Comparison of ENCODE assay signal across 19 cellular contexts in the genomic region with DNA sequence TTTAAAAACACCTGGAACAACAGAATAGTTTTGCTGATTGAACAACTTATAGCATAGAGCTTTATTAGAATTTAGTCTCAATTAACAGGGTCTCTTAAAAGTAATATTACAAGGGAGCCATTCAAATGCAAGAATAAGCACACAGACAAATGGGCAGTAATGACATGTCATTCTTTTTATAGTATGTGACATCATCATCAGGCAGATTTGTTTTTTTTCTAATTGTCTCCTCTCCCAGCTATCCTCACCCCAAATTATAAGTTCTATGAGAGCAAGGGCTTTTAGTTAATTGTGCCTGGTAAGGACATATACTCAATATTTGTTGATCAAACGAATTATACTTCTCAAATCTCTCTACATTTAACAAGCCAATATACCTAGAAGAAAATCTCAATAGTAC.
"Had no signal": no experiment of that assay in that cellular context is flagged by ENCODE, and none has a peak within 500 bp of the region (broad histone marks: within the 10 kb centered on the region; RNA-seq: fewer than 3 reads in every experiment).

No MANE protein-coding gene starts in this region.

- H3K4me3 ChIP-seq: colonic mucosa, esophagus muscularis mucosa, sigmoid colon, spleen, upper lobe of left lung had no signal

- H3K4me1 ChIP-seq: colonic mucosa, esophagus muscularis mucosa, spleen had no signal

- H3K27me3 ChIP-seq: colonic mucosa, esophagus muscularis mucosa, sigmoid colon, spleen, upper lobe of left lung had no signal

- ATAC-seq: activated CD4-positive, alpha-beta T cell treated with anti-CD3 and anti-CD28 coated beads for 36 hours; left cardiac atrium; T-helper 17 cell had no signal

- DNase-seq: activated B cell treated with CpG ODN at 0.5 μM for 24 hours; activated CD4-positive, alpha-beta T cell treated with anti-CD3 and anti-CD28 coated beads for 36 hours; activated CD4-positive, alpha-beta T cell treated with anti-CD3 and anti-CD28 coated beads, Interleukin-2, amount 50 U/mL, for 4 hours; activated CD8-positive, alpha-beta memory T cell treated with anti-CD3 and anti-CD28 coated beads for 24 hours; activated CD8-positive, alpha-beta memory T cell treated with anti-CD3 and anti-CD28 coated beads, Interleukin-2, amount 50 U/mL, for 48 hours; activated effector memory CD4-positive, alpha-beta T cell treated with anti-CD3 and anti-CD28 coated beads, Interleukin-2, amount 50 U/mL, for 16 hours; activated naive CD4-positive, alpha-beta T cell treated with anti-CD3 and anti-CD28 coated beads, Interleukin-2, amount 50 U/mL, for 16 hours; activated T-cell treated with anti-CD3 and anti-CD28 coated beads, Interleukin-2, amount 50 U/mL, for 48 hours; colonic mucosa; hippocampal formation; left cardiac atrium; nucleus accumbens; sigmoid colon; spleen; stimulated activated CD4-positive, alpha-beta T cell treated with anti-CD3 and anti-CD28 coated beads, Interleukin-4, amount 100 ng/mL, for 1 hour; stimulated activated naive CD4-positive, alpha-beta T cell treated with Interleukin-2 at 50 U/mL for 16 hours; T-helper 17 cell; upper lobe of left lung had no signal

- H3K9me3 ChIP-seq: colonic mucosa, esophagus muscularis mucosa, sigmoid colon, spleen, upper lobe of left lung had no signal

- H3K27ac ChIP-seq: colonic mucosa, esophagus muscularis mucosa, sigmoid colon, spleen, upper lobe of left lung had no signal
